In genomic region chr6:11482616-11483015, GRCh38 we compare ENCODE assay signal across 19 cellular contexts. TPM values are rescaled to one million over a fixed set of nuclear protein-coding genes. Genes with fewer than 3 reads are reported as not detected.
DNase-seq lines count a peak whose midpoint lies in the region; ATAC-seq and TF ChIP-seq lines count a peak whose summit lies in the region.
"Had no signal": no experiment of that assay in that cellular context is flagged by ENCODE, and none has a peak within 500 bp of the region (broad histone marks: within the 10 kb centered on the region; RNA-seq: fewer than 3 reads in every experiment).

No MANE protein-coding gene starts in this region.

- no peak overlapping the region for H3K4me2 ChIP-seq in osteoblast (ENCODE audit: insufficient read depth, low read length)
- H3K4me2 ChIP-seq: BLaER1 had no signal

- DNase-seq in CD1c-positive myeloid dendritic cell (ENCODE audit: extremely low spot score): peak; percentile 18
- DNase-seq in fibroblast of villous mesenchyme (ENCODE audit: low read depth): peak; percentile 50
- no peak for DNase-seq in osteoblast (ENCODE audit: insufficient read length, low spot score, missing footprints)
- DNase-seq in ecto neural progenitor cell (ENCODE audit: low spot score): no peak
- DNase-seq in NCI-H2081 treated with DMSO at 0.1 percent for 48 hours (lab: John Stamatoyannopoulos, UW): no peak
- DNase-seq: CD4-positive, alpha-beta T cell; CD8-positive, alpha-beta memory T cell; DMS 273 treated with DMSO at 0.1 percent for 48 hours; DMS79; EL; GDM1; GM23248; H7; HCEC 1CT had no signal

- H2AFZ ChIP-seq in osteoblast (ENCODE audit: low read length): peak overlapping the region; percentile 58
- H2AFZ ChIP-seq: GM23248 had no signal

- ATAC-seq in GM19463 (IDR thresholded peaks at IDR 0.05; ENCODE audit: unreplicated experiment): no peak
- ATAC-seq: GM12878 had no signal

- TF ChIP-seq CTCF in fibroblast of villous mesenchyme (IDR thresholded peaks at IDR 0.05; ENCODE audit: insufficient read depth, low read depth, low read length) (no peak), osteoblast (IDR thresholded peaks at IDR 0.05; ENCODE audit: extremely low read depth, low read depth, low read length) (no peak)

- H3K27ac ChIP-seq in osteoblast (ENCODE audit: low read depth, low read length): no peak overlapping the region
- H3K27ac ChIP-seq: 22Rv1, BLaER1, C4-2B, GM23248 had no signal

- no peaks in the 10 kb centered on the region for H3K4me1 ChIP-seq in osteoblast (ENCODE audit: insufficient read depth, low read length)
- H3K4me1 ChIP-seq: BLaER1 had no signal

- H3K4me3 ChIP-seq in fibroblast of villous mesenchyme (ENCODE audit: low read depth, low read length) (no peak overlapping the region), osteoblast (ENCODE audit: insufficient read depth, low read length) (no peak overlapping the region)
- H3K4me3 ChIP-seq: BLaER1, GM12878, GM23248 had no signal

- no peaks in the 10 kb centered on the region for H3K9me3 ChIP-seq in osteoblast (ENCODE audit: low read depth, low read length)
- H3K9me3 ChIP-seq: BLaER1 had no signal

- no peaks in the 10 kb centered on the region for H3K36me3 ChIP-seq in osteoblast (ENCODE audit: insufficient read depth, low read length)
- H3K36me3 ChIP-seq: BLaER1 had no signal

- H3K27me3 ChIP-seq in osteoblast (ENCODE audit: insufficient read depth, low read length): no peaks in the 10 kb centered on the region
- H3K27me3 ChIP-seq: BLaER1 had no signal

- no peaks in the 10 kb centered on the region for H3K79me2 ChIP-seq in osteoblast (ENCODE audit: insufficient read depth, low read length)

- no peaks in the 10 kb centered on the region for H4K20me1 ChIP-seq in osteoblast (ENCODE audit: insufficient read depth, low read length)
- H4K20me1 ChIP-seq: BLaER1 had no signal

RNA-seq across cellular contexts. Expression of gene TMEM170B, which starts 54.9 kb away (rescaled TPM):
- total RNA-seq in fibroblast of villous mesenchyme (2.3 and 2.6 TPM in 2 replicates), osteoblast (3.8 and 4.0 TPM in 2 replicates)

Comparison
In these comparisons a context has a peak if more than half of its experiments do, and no peak if none do; other contexts are left out.
1. DNase-seq: peak in CD1c-positive myeloid dendritic cell (single experiment) and fibroblast of villous mesenchyme (single experiment); none in osteoblast (single experiment), ecto neural progenitor cell (single experiment) and NCI-H2081 treated with DMSO at 0.1 percent for 48 hours (single experiment).